In genomic region chr4:86452323-86452995, GRCh38 we compare ENCODE assay signal across 11 cellular contexts.
DNase-seq lines count a peak whose midpoint lies in the region; FAIRE-seq lines count a peak whose summit lies in the region.
"Had no signal": no experiment of that assay in that cellular context is flagged by ENCODE, and none has a peak within 500 bp of the region (broad histone marks: within the 10 kb centered on the region; RNA-seq: fewer than 3 reads in every experiment).

No MANE protein-coding gene starts in this region.

- FAIRE-seq in HTR-8/SVneo (lab: Jason Lieb, UNC): no peak

- H3K36me3 ChIP-seq in subcutaneous abdominal adipose tissue (ENCODE audit: control insufficient read depth in 5 of 5, insufficient read depth in 5 of 5, low read length in 5 of 5): no peaks in the 10 kb centered on the region

- H3K27ac ChIP-seq in caudate nucleus (ENCODE audit: low read depth, low read length) (peak overlapping the region; percentile 54), layer of hippocampus (ENCODE audit: low read depth, low read length) (peak overlapping the region; percentile 65), subcutaneous abdominal adipose tissue (ENCODE audit: low read depth, low read length) (peak overlapping the region; percentile 50)

- DNase-seq in LHCN-M2 (ENCODE audit: low read depth) (peak; percentile 54), caudate nucleus (lab: John Stamatoyannopoulos, UW) (peak in 1 of 61 donors; percentile 38), AG20443 (ENCODE audit: low spot score) (no peak), NCI-H1694 treated with DMSO at 0.1 percent for 48 hours (lab: John Stamatoyannopoulos, UW) (no peak), HTR-8/SVneo (ENCODE audit: insufficient read length, low spot score) (no peak), NCI-H226 (no peak)
- DNase-seq: activated B cell treated with CpG ODN at 0.5 μM for 24 hours; activated naive CD4-positive, alpha-beta T cell treated with anti-CD3 and anti-CD28 coated beads for 36 hours; CD8-positive, alpha-beta T cell had no signal

- H3K9me3 ChIP-seq in subcutaneous abdominal adipose tissue (ENCODE audit: control insufficient read depth in 5 of 5, low read length in 5 of 5): no peaks in the 10 kb centered on the region

- H3K4me3 ChIP-seq in subcutaneous abdominal adipose tissue (ENCODE audit: low read depth in 1 of 5, low read length in 5 of 5): peak overlapping the region; percentile 51 to 75 (median 71)

- H3K27me3 ChIP-seq in layer of hippocampus (ENCODE audit: control insufficient read depth, insufficient read depth, low read length) (no peaks in the 10 kb centered on the region), subcutaneous abdominal adipose tissue (ENCODE audit: control insufficient read depth in 5 of 5, insufficient read depth in 4 of 5, low read length in 5 of 5) (no peaks in the 10 kb centered on the region)

- H3K9ac ChIP-seq in subcutaneous abdominal adipose tissue (ENCODE audit: low read length in 5 of 5): peak overlapping the region in 2 of 5 donors; percentile 26 to 53

- peaks cover 1 to 18% (median 6%) of the 10 kb centered on the region in 5 donors for H3K4me1 ChIP-seq in subcutaneous abdominal adipose tissue (ENCODE audit: control insufficient read depth in 5 of 5, insufficient read depth in 5 of 5, low read length in 5 of 5)
